ENCODE assay signal across 1 cellular context in the genomic region with DNA sequence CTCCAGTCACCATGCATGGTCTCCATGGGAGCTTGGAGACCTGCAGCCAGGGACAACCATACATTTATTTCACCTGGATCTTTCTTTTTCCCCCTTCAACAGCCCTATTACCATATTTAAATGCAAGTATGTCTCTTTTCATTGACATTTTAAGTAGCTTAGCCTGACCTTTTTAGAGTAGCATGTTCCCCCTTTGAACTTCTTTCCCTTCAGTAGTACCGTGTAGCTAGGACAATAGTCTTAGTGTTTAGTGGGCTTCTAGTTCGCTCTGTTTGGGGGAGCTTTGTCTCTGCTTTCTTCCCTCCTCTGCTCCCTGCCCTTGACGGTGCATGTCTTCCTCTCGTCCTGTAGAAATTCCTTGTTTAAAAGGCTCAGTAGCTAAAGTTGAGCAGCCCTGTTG.
TF ChIP-seq lines count a peak whose summit lies in the region.

No MANE protein-coding gene starts in this region.

TF ChIP-seq in WTC11, 78 proteins besides CTCF, POLR2A, EP300 and RAD21:
- TF ChIP-seq JAZF1 (CRISPR knock-in tag; IDR thresholded peaks at IDR 0.05) (no peak), KAT7 (CRISPR knock-in tag; IDR thresholded peaks at IDR 0.05; ENCODE audit: borderline replicate concordance) (no peak), ATF1 (CRISPR knock-in tag; IDR thresholded peaks at IDR 0.05) (no peak), TEAD4 (CRISPR knock-in tag; IDR thresholded peaks at IDR 0.05) (no peak), SOX15 (CRISPR knock-in tag; IDR thresholded peaks at IDR 0.05) (no peak), FOXJ3 (CRISPR knock-in tag; IDR thresholded peaks at IDR 0.05; ENCODE audit: borderline replicate concordance) (no peak), SMAD4 (CRISPR knock-in tag; IDR thresholded peaks at IDR 0.05) (no peak)
- TF ChIP-seq, protein P1, sequence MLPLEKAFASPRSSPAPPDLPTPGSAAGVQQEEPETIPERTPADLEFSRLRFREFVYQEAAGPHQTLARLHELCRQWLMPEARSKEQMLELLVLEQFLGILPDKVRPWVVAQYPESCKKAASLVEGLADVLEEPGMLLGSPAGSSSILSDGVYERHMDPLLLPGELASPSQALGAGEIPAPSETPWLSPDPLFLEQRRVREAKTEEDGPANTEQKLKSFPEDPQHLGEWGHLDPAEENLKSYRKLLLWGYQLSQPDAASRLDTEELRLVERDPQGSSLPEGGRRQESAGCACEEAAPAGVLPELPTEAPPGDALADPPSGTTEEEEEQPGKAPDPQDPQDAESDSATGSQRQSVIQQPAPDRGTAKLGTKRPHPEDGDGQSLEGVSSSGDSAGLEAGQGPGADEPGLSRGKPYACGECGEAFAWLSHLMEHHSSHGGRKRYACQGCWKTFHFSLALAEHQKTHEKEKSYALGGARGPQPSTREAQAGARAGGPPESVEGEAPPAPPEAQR (CRISPR knock-in tag; IDR thresholded peaks at IDR 0.05) = no peak
- TF ChIP-seq, protein P2, sequence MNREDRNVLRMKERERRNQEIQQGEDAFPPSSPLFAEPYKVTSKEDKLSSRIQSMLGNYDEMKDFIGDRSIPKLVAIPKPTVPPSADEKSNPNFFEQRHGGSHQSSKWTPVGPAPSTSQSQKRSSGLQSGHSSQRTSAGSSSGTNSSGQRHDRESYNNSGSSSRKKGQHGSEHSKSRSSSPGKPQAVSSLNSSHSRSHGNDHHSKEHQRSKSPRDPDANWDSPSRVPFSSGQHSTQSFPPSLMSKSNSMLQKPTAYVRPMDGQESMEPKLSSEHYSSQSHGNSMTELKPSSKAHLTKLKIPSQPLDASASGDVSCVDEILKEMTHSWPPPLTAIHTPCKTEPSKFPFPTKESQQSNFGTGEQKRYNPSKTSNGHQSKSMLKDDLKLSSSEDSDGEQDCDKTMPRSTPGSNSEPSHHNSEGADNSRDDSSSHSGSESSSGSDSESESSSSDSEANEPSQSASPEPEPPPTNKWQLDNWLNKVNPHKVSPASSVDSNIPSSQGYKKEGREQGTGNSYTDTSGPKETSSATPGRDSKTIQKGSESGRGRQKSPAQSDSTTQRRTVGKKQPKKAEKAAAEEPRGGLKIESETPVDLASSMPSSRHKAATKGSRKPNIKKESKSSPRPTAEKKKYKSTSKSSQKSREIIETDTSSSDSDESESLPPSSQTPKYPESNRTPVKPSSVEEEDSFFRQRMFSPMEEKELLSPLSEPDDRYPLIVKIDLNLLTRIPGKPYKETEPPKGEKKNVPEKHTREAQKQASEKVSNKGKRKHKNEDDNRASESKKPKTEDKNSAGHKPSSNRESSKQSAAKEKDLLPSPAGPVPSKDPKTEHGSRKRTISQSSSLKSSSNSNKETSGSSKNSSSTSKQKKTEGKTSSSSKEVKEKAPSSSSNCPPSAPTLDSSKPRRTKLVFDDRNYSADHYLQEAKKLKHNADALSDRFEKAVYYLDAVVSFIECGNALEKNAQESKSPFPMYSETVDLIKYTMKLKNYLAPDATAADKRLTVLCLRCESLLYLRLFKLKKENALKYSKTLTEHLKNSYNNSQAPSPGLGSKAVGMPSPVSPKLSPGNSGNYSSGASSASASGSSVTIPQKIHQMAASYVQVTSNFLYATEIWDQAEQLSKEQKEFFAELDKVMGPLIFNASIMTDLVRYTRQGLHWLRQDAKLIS (CRISPR knock-in tag; IDR thresholded peaks at IDR 0.05; ENCODE audit: borderline replicate concordance) = no peak
- TF ChIP-seq, protein P3, sequence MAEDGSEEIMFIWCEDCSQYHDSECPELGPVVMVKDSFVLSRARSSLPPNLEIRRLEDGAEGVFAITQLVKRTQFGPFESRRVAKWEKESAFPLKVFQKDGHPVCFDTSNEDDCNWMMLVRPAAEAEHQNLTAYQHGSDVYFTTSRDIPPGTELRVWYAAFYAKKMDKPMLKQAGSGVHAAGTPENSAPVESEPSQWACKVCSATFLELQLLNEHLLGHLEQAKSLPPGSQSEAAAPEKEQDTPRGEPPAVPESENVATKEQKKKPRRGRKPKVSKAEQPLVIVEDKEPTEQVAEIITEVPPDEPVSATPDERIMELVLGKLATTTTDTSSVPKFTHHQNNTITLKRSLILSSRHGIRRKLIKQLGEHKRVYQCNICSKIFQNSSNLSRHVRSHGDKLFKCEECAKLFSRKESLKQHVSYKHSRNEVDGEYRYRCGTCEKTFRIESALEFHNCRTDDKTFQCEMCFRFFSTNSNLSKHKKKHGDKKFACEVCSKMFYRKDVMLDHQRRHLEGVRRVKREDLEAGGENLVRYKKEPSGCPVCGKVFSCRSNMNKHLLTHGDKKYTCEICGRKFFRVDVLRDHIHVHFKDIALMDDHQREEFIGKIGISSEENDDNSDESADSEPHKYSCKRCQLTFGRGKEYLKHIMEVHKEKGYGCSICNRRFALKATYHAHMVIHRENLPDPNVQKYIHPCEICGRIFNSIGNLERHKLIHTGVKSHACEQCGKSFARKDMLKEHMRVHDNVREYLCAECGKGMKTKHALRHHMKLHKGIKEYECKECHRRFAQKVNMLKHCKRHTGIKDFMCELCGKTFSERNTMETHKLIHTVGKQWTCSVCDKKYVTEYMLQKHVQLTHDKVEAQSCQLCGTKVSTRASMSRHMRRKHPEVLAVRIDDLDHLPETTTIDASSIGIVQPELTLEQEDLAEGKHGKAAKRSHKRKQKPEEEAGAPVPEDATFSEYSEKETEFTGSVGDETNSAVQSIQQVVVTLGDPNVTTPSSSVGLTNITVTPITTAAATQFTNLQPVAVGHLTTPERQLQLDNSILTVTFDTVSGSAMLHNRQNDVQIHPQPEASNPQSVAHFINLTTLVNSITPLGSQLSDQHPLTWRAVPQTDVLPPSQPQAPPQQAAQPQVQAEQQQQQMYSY (CRISPR knock-in tag; IDR thresholded peaks at IDR 0.05) = no peak
